8 cellular contexts compared by ENCODE assay signal in the genomic region with DNA sequence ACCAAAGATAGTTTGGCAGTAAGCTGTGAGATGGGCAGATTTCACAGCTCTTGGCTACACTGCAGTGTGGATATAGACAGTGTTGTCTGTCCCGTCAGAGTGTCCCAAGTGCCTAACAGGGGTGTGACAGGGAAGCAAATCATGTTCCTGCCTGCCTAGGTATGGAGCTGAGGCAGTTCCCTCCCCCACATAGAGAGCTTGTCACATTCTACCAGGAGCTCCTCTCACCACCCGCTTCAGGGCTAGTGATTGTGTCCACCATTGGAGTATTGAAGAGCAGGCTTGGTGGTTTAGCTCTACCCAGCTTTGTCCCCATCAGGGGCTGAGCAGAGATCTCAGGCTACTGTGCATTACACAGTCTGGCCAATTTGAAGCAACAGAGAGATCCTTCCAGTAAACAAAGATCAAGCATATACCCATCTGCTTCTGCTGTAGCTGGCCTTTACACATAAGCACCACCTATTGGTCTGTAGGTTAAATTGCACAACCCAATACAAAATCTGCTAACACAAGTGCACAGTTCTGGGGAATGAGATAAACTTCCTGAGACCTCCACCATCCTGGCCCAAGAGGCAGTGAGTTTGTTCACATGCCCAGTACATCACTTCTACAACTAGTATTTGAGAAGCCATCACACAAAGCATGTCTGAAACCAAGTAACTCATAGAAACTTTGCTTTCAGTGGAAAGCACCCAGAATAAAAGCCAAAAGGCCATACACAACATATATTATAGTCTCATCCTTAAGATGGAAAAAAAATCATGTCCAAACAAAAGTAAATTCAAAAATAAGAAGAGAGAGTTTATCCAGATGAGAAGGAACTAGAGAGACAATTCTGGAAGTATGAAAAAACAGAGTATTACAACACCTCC.
DNase-seq lines count a peak whose midpoint lies in the region; ATAC-seq and TF ChIP-seq lines count a peak whose summit lies in the region.

No MANE protein-coding gene starts in this region.

- H4K91ac ChIP-seq in neuronal stem cell (ENCODE audit: low read depth, low read length, poor library complexity): no peak overlapping the region

- no peaks in the 10 kb centered on the region for H3K9me3 ChIP-seq in endodermal cell (ENCODE audit: control insufficient read depth, low read length)
- H3K9me3 ChIP-seq in neural progenitor cell (ENCODE audit: low read depth): no peaks in the 10 kb centered on the region
- H3K9me3 ChIP-seq in neuronal stem cell (replicated peaks in 1 of 2; ENCODE audit: control insufficient read depth in 2 of 2, insufficient read depth in 1 of 2, low read depth in 1 of 2, low read length in 2 of 2): peaks cover 4 to 18% of the 10 kb centered on the region in 2 donors

- H3K4me2 ChIP-seq in neural progenitor cell: no peak overlapping the region
- no peak overlapping the region for H3K4me2 ChIP-seq in neuronal stem cell (ENCODE audit: insufficient read depth, low read length, poor library complexity, severe bottlenecking)

- no peaks in the 10 kb centered on the region for H3K9me3 Mint-ChIP-seq in activated naive CD8-positive, alpha-beta T cell (ENCODE audit: low read depth)
- peaks cover 10% of the 10 kb centered on the region for H3K9me3 Mint-ChIP-seq in activated naive CD8-positive, alpha-beta T cell treated with anti-CD3 and anti-CD28 coated beads for 36 hours
- H3K9me3 Mint-ChIP-seq in endodermal cell (no peaks in the 10 kb centered on the region), neural progenitor cell (peaks cover 14% of the 10 kb centered on the region)

- no peak overlapping the region for H2BK15ac ChIP-seq in neuronal stem cell (ENCODE audit: low read length)

- H3K27ac ChIP-seq in endodermal cell (ENCODE audit: low read depth, low read length) (no peak overlapping the region), neural progenitor cell (no peak overlapping the region), neuronal stem cell (replicated peaks; ENCODE audit: low read length) (no peak overlapping the region)

- H2AFZ ChIP-seq in neural progenitor cell (replicated peaks) (no peak overlapping the region), neuronal stem cell (ENCODE audit: low read length) (no peak overlapping the region)

- no peaks in the 10 kb centered on the region for H3K79me2 ChIP-seq in neural progenitor cell (ENCODE audit: low read depth)

- no peak overlapping the region for H3K18ac ChIP-seq in neuronal stem cell (ENCODE audit: low read length)

- no peak overlapping the region for H2BK12ac ChIP-seq in neuronal stem cell (ENCODE audit: low read length)

- peaks cover 1% of the 10 kb centered on the region for H3K79me1 ChIP-seq in neuronal stem cell (ENCODE audit: low read depth, low read length)

- H3K4me3 Mint-ChIP-seq in activated naive CD8-positive, alpha-beta T cell: no peak overlapping the region
- no peak overlapping the region for H3K4me3 Mint-ChIP-seq in activated naive CD8-positive, alpha-beta T cell treated with anti-CD3 and anti-CD28 coated beads for 36 hours
- H3K4me3 Mint-ChIP-seq in endodermal cell (no peak overlapping the region), neural progenitor cell (no peak overlapping the region)

- 88% methylated on average over 2 of the region's 2 CpGs; no CpG with 5 or more reads in 1 of the 2 experiments for WGBS in endodermal cell (ENCODE audit: insufficient coverage in 1 of 2, insufficient read length in 1 of 2), 2 experiments
- no CpG with 5 or more reads among the region's 2 CpGs for WGBS in neuronal stem cell (ENCODE audit: extremely low coverage in 2 of 2, insufficient read length in 2 of 2, insufficient replicate concordance in 1 of 2), 2 donors

- H4K20me1 ChIP-seq in neural progenitor cell (ENCODE audit: low read depth): no peaks in the 10 kb centered on the region

- H4K8ac ChIP-seq in neuronal stem cell (ENCODE audit: low read depth, low read length): no peak overlapping the region

- H3K14ac ChIP-seq in neuronal stem cell (ENCODE audit: low read length): no peak overlapping the region

- DNase-seq in activated naive CD8-positive, alpha-beta T cell treated with anti-CD3 and anti-CD28 coated beads for 36 hours: no peak
- DNase-seq in NOMO-1 treated with DMSO at 0.1 percent for 48 hours (lab: John Stamatoyannopoulos, UW; ENCODE audit: unreplicated experiment): peak; percentile 19
- peak; percentile 59 for DNase-seq in endodermal cell
- peak; percentile 29 for DNase-seq in neural progenitor cell (ENCODE audit: low spot score)
- DNase-seq in neuronal stem cell (ENCODE audit: low spot score): no peak
- DNase-seq in NCI-H187 (lab: John Stamatoyannopoulos, UW): no peak

- H3K27me3 Mint-ChIP-seq in activated naive CD8-positive, alpha-beta T cell: no peaks in the 10 kb centered on the region
- no peaks in the 10 kb centered on the region for H3K27me3 Mint-ChIP-seq in activated naive CD8-positive, alpha-beta T cell treated with anti-CD3 and anti-CD28 coated beads for 36 hours
- no peaks in the 10 kb centered on the region for H3K27me3 Mint-ChIP-seq in endodermal cell (ENCODE audit: insufficient read depth)
- H3K27me3 Mint-ChIP-seq in neural progenitor cell (ENCODE audit: insufficient read depth, low read depth): peaks cover 4% of the 10 kb centered on the region

- H3K36me3 ChIP-seq in endodermal cell (ENCODE audit: control insufficient read depth, insufficient read depth, low read length): peaks cover 33% of the 10 kb centered on the region
- no peaks in the 10 kb centered on the region for H3K36me3 ChIP-seq in neural progenitor cell
- peaks cover 6 to 49% of the 10 kb centered on the region in 2 donors for H3K36me3 ChIP-seq in neuronal stem cell (replicated peaks in 1 of 2; ENCODE audit: control insufficient read depth in 2 of 2, insufficient read depth in 2 of 2, low read length in 2 of 2)

- H3K23ac ChIP-seq in neuronal stem cell (ENCODE audit: low read depth, low read length, poor library complexity): no peak overlapping the region

- H3K36me3 Mint-ChIP-seq in activated naive CD8-positive, alpha-beta T cell: peaks cover 8% of the 10 kb centered on the region
- peaks cover 25% of the 10 kb centered on the region for H3K36me3 Mint-ChIP-seq in activated naive CD8-positive, alpha-beta T cell treated with anti-CD3 and anti-CD28 coated beads for 36 hours
- H3K36me3 Mint-ChIP-seq in endodermal cell (ENCODE audit: low read depth) (peaks cover 32% of the 10 kb centered on the region), neural progenitor cell (peaks cover 31% of the 10 kb centered on the region)

- peaks cover 9% of the 10 kb centered on the region for H3K4me1 Mint-ChIP-seq in activated naive CD8-positive, alpha-beta T cell (ENCODE audit: low read depth)
- H3K4me1 Mint-ChIP-seq in activated naive CD8-positive, alpha-beta T cell treated with anti-CD3 and anti-CD28 coated beads for 36 hours: peaks cover 15% of the 10 kb centered on the region
- peaks cover 21% of the 10 kb centered on the region for H3K4me1 Mint-ChIP-seq in endodermal cell
- H3K4me1 Mint-ChIP-seq in neural progenitor cell: no peaks in the 10 kb centered on the region

- H3K4me1 ChIP-seq in endodermal cell (ENCODE audit: control insufficient read depth, insufficient read depth, low read length): no peaks in the 10 kb centered on the region
- H3K4me1 ChIP-seq in neural progenitor cell: no peaks in the 10 kb centered on the region
- no peaks in the 10 kb centered on the region for H3K4me1 ChIP-seq in neuronal stem cell (ENCODE audit: control insufficient read depth in 2 of 2, insufficient read depth in 1 of 2, low read depth in 1 of 2, low read length in 2 of 2)

- TF ChIP-seq CTCF in endodermal cell (conservative IDR thresholded peaks at IDR 0.05) (peak; percentile 77), neural progenitor cell (IDR thresholded peaks at IDR 0.05) (peak; percentile 56)

- no peak overlapping the region for H2BK5ac ChIP-seq in neuronal stem cell (ENCODE audit: low read length)

- no peak overlapping the region for H2AK5ac ChIP-seq in neuronal stem cell (ENCODE audit: low read depth, low read length)

- H3K27me3 ChIP-seq in endodermal cell (ENCODE audit: control insufficient read depth, insufficient read depth, low read length, poor library complexity, severe bottlenecking) (no peaks in the 10 kb centered on the region), neural progenitor cell (no peaks in the 10 kb centered on the region), neuronal stem cell (ENCODE audit: control insufficient read depth in 3 of 3, insufficient read depth in 3 of 3, low read depth in 1 of 3, low read length in 3 of 3) (no peaks in the 10 kb centered on the region)

- H3K27ac Mint-ChIP-seq in activated naive CD8-positive, alpha-beta T cell: peak overlapping the region; percentile 10
- no peak overlapping the region for H3K27ac Mint-ChIP-seq in activated naive CD8-positive, alpha-beta T cell treated with anti-CD3 and anti-CD28 coated beads for 36 hours
- H3K27ac Mint-ChIP-seq in endodermal cell (peak overlapping the region; percentile 27), neural progenitor cell (no peak overlapping the region)

- H2BK120ac ChIP-seq in neuronal stem cell (ENCODE audit: low read depth, low read length): no peak overlapping the region

- H3F3A ChIP-seq in neural progenitor cell (ENCODE audit: low read depth): peaks cover 17% of the 10 kb centered on the region

- ATAC-seq in HG02623 (IDR thresholded peaks at IDR 0.05; ENCODE audit: unreplicated experiment): peak; percentile 57

- H3K4me3 ChIP-seq in endodermal cell (ENCODE audit: low read length) (no peak overlapping the region), neural progenitor cell (no peak overlapping the region), neuronal stem cell (ENCODE audit: low read length in 2 of 2) (no peak overlapping the region)

- no peak overlapping the region for H3K9ac ChIP-seq in endodermal cell (ENCODE audit: extremely low read depth, low read length, poor library complexity, severe bottlenecking)
- no peak overlapping the region for H3K9ac ChIP-seq in neural progenitor cell
- H3K9ac ChIP-seq in neuronal stem cell (ENCODE audit: low read depth, low read length, poor library complexity): no peak overlapping the region

- H3K4ac ChIP-seq in neuronal stem cell (ENCODE audit: low read length): no peak overlapping the region

Comparison
In these comparisons a context has a peak if more than half of its experiments do, and no peak if none do; other contexts are left out.
1. H3K27ac Mint-ChIP-seq: peak in activated naive CD8-positive, alpha-beta T cell (single experiment) and endodermal cell (single experiment); none in activated naive CD8-positive, alpha-beta T cell treated with anti-CD3 and anti-CD28 coated beads for 36 hours (single experiment) and neural progenitor cell (single experiment).
2. DNase-seq: peak in NOMO-1 treated with DMSO at 0.1 percent for 48 hours (single experiment), endodermal cell (single experiment) and neural progenitor cell (single experiment); none in activated naive CD8-positive, alpha-beta T cell treated with anti-CD3 and anti-CD28 coated beads for 36 hours (single experiment), neuronal stem cell (single experiment) and NCI-H187 (0 of 2).